Comparison of ENCODE assay signal across 11 cellular contexts in the genomic region with DNA sequence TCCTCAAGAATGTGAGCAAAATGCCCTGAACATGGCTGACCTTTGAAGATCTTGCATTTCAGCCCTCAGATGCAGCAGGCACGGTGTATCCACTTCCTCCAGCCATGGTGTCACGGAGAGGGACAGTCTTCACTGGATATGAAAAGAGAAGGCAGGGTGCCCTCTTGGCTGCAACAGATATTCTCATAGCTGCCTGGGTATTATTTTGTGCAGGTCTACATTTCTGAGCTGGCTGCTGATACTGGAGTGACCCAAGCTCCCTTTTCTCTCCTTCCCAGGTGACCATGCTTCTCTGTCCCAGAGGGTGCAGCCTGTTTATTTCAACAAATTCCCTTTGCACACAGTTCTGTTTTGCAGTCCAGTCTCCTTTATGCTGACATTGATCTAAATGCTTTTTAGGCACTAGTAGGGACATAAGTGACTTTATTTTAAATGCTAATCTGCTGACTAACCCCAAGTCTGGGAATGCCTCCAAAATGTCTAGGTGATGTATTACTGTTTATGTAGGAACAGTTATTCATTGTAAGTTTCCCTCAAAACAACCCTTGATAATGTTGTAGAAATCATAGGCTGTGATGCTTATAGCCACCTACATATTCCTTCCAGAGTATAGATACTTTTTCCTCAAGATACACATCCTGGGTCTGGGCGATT. TPM values are rescaled to one million over a fixed set of nuclear protein-coding genes. Genes with fewer than 3 reads are reported as not detected.
DNase-seq lines count a peak whose midpoint lies in the region; ATAC-seq and TF ChIP-seq lines count a peak whose summit lies in the region.
"Had no signal": no experiment of that assay in that cellular context is flagged by ENCODE, and none has a peak within 500 bp of the region (broad histone marks: within the 10 kb centered on the region; RNA-seq: fewer than 3 reads in every experiment).

No MANE protein-coding gene starts in this region.

- no peaks in the 10 kb centered on the region for H3K36me3 ChIP-seq in prostate gland

- no peak for TF ChIP-seq POLR2A in prostate gland (IDR thresholded peaks at IDR 0.05)

- ATAC-seq in HG02938 (IDR thresholded peaks at IDR 0.05; ENCODE audit: unreplicated experiment) (no peak), HG03108 (IDR thresholded peaks at IDR 0.05; ENCODE audit: unreplicated experiment) (no peak), GM18519 (IDR thresholded peaks at IDR 0.05; ENCODE audit: low FRiP score, unreplicated experiment) (no peak)

- no peak overlapping the region for H3K4me3 ChIP-seq in prostate gland

- H3K27ac ChIP-seq in prostate gland = no peak overlapping the region

- no peaks in the 10 kb centered on the region for H3K27me3 ChIP-seq in prostate gland (replicated peaks; ENCODE audit: insufficient read depth)

- intact Hi-C loops in prostate gland (cut with DNase I) = loop anchor here (10.0 kb wide), 1 partner anchor 133 kb away; the partner anchor contains the start of gene TRIM9

- DNase-seq in COLO829 (ENCODE audit: low spot score) (peak; percentile 63), RKO (ENCODE audit: low spot score) (peak; percentile 35), fibroblast of gingiva (ENCODE audit: low read depth) (peak; percentile 66), prostate gland (ENCODE audit: low spot score) (peak; percentile 44)
- DNase-seq in central memory CD4-positive, alpha-beta T cell = no peak
- DNase-seq: activated CD4-positive, CD25-positive, alpha-beta regulatory T cell; immature natural killer cell; NCI-H2171 had no signal

- TF ChIP-seq CTCF in prostate gland (IDR thresholded peaks at IDR 0.05) = no peak

- no peaks in the 10 kb centered on the region for H3K4me1 ChIP-seq in prostate gland (replicated peaks)

- 17% methylated on average over 3 of the region's 3 CpGs for WGBS in prostate gland

- H3K9me3 ChIP-seq in prostate gland = no peaks in the 10 kb centered on the region

RNA-seq across cellular contexts. Expression of gene PYGL, which starts 17.4 kb away (rescaled TPM):
- total RNA-seq in prostate gland = 10 to 100 TPM; 15.4 to 23.6 TPM
